ENCODE assay signal across 10 cellular contexts in the genomic region with DNA sequence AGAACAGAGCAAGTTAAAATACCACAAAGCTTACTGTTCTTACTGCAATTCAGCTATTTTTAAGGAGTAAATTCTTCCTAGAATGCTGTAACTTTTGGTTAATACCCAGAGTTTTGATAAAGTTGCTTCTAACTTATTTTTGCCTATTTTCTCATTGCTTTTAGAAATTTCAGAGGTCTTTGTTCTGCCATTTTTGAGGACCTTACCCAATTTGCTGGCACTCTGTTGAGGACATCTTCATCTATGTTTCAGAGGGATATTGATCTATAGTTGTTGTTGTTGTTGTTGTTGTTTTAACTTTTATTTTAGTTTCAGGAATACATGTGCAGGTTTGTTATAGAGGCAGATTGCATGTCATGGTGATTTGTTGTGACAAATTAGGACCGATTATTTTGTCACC.
"Had no signal": no experiment of that assay in that cellular context is flagged by ENCODE, and none has a peak within 500 bp of the region (broad histone marks: within the 10 kb centered on the region; RNA-seq: fewer than 3 reads in every experiment).

No MANE protein-coding gene starts in this region.

- DNase-seq: GM23248, GOT3, H7, H9, HCEC 1CT, HFFc6 had no signal

- H2AFZ ChIP-seq: GM23248, GM23338 had no signal

- H3K4me1 ChIP-seq: HAP-1 had no signal

- H3K27ac Mint-ChIP-seq: GM23338, H9, HFFc6 had no signal

- H3K4me3 ChIP-seq: GM23248, GM23338, HAP-1 had no signal

- H3K4me2 ChIP-seq: GM23338 had no signal

- FAIRE-seq: H1 had no signal

- H3K9ac ChIP-seq: GM23248 had no signal

- ATAC-seq: GM23338, HCT116 had no signal

- H3K27ac ChIP-seq: GM23248 had no signal

- H3K4me1 Mint-ChIP-seq: GM23338, H9 had no signal

- H3K36me3 ChIP-seq: HAP-1 had no signal

- H3K4me3 Mint-ChIP-seq: GM23338, H9, HFFc6 had no signal
